In the genomic region with DNA sequence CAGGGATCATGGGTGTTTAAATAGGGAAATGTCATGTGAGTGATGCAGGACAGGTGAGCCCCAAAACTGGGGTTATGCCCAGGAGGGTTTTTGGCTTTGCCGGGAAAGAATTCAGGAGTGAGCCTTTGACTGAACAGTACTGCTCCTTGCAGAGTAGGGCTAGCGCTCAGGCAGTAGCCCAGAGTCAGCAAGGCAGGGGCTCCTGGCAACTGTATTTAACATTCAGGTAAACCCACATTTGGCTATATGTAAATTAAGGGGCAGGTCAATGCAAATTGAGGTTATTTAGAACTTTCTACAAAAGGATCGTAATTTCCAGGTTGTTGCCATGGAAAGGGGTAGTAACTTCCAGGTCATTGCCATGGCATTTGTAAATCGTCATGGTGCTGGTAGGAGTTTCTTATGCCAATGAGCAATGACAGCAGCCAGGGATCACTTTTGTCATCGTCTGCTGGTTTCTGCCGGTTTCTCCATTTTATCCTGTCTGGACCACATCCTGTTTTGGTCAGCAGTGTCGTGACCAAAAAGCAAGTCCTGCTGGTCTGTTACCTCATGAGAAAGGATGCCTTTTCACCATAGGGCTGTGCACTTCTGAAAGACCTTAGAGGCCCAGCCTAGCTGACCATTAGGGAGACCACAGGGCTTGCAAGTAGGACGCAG, we compare ENCODE assay signal across 12 cellular contexts. TPM values are rescaled to one million over a fixed set of nuclear protein-coding genes. Genes with fewer than 3 reads are reported as not detected.
A peak's percentile ranks its signal among the peaks of the same experiment; 100 is the strongest.
DNase-seq lines count a peak whose midpoint lies in the region; ATAC-seq and TF ChIP-seq lines count a peak whose summit lies in the region.
"Had no signal": no experiment of that assay in that cellular context is flagged by ENCODE, and none has a peak within 500 bp of the region (broad histone marks: within the 10 kb centered on the region; RNA-seq: fewer than 3 reads in every experiment).

No MANE protein-coding gene starts in this region.

- peaks cover 17 to 32% (median 29%) of the 10 kb centered on the region in 4 donors for H3K4me1 Mint-ChIP-seq in CD4-positive, CD25-positive, alpha-beta regulatory T cell
- H3K4me1 Mint-ChIP-seq in IgD-negative memory B cell = peaks cover 10 to 13% (median 11%) of the 10 kb centered on the region in 3 donors
- peaks cover 16% of the 10 kb centered on the region for H3K4me1 Mint-ChIP-seq in activated CD4-positive, alpha-beta memory T cell treated with anti-CD3 and anti-CD28 coated beads, Interleukin-2, amount 10 ng/mL, durations not matched to agents 7 days and 5 days

- H3K27me3 Mint-ChIP-seq in CD4-positive, CD25-positive, alpha-beta regulatory T cell = no peaks in the 10 kb centered on the region
- no peaks in the 10 kb centered on the region for H3K27me3 Mint-ChIP-seq in IgD-negative memory B cell
- no peaks in the 10 kb centered on the region for H3K27me3 Mint-ChIP-seq in activated CD4-positive, alpha-beta memory T cell treated with anti-CD3 and anti-CD28 coated beads, Interleukin-2, amount 10 ng/mL, durations not matched to agents 7 days and 5 days

- CTCF ChIA-PET in activated CD4-positive, alpha-beta memory T cell treated with anti-CD3 and anti-CD28 coated beads, Interleukin-2, amount 10 ng/mL, durations not matched to agents 7 days and 5 days (lab: Charles Lee) = interaction anchor here (0.6 to 1.9 kb wide), 2 partner anchors 19 to 532 kb away, joined by 3 to 10 read pairs; no protein-coding TSS in a partner anchor

- H3K27ac Mint-ChIP-seq in CD4-positive, CD25-positive, alpha-beta regulatory T cell = peak overlapping the region in 2 of 3 donors; percentile 59 to 73
- H3K27ac Mint-ChIP-seq in IgD-negative memory B cell = peak overlapping the region in 2 of 3 donors; percentile 13 to 46
- H3K27ac Mint-ChIP-seq in activated CD4-positive, alpha-beta memory T cell treated with anti-CD3 and anti-CD28 coated beads, Interleukin-2, amount 10 ng/mL, durations not matched to agents 7 days and 5 days = peak overlapping the region; percentile 25

- no peak overlapping the region for H3K27ac ChIP-seq in CD4-positive, CD25-positive, alpha-beta regulatory T cell (ENCODE audit: insufficient read depth, low read length, poor library complexity, severe bottlenecking)
- H3K27ac ChIP-seq in left lung = peak overlapping the region in 1 of 2 donors; percentile 72

- peaks cover 73% of the 10 kb centered on the region for H3K36me3 Mint-ChIP-seq in CD4-positive, CD25-positive, alpha-beta regulatory T cell
- H3K36me3 Mint-ChIP-seq in IgD-negative memory B cell = peaks cover 44% of the 10 kb centered on the region
- peaks cover 75% of the 10 kb centered on the region for H3K36me3 Mint-ChIP-seq in activated CD4-positive, alpha-beta memory T cell treated with anti-CD3 and anti-CD28 coated beads, Interleukin-2, amount 10 ng/mL, durations not matched to agents 7 days and 5 days (ENCODE audit: low read depth)

- H3K4me1 ChIP-seq in CD4-positive, CD25-positive, alpha-beta regulatory T cell (ENCODE audit: control insufficient read depth, insufficient read depth, low read length, poor library complexity, severe bottlenecking) = peaks cover 9% of the 10 kb centered on the region
- peaks cover 0 to 15% of the 10 kb centered on the region in 2 donors for H3K4me1 ChIP-seq in left lung

- H3K27me3 ChIP-seq in CD4-positive, CD25-positive, alpha-beta regulatory T cell (ENCODE audit: control insufficient read depth, insufficient read depth, low read length) = no peaks in the 10 kb centered on the region
- no peaks in the 10 kb centered on the region for H3K27me3 ChIP-seq in left lung

- H3K9me3 Mint-ChIP-seq in CD4-positive, CD25-positive, alpha-beta regulatory T cell = peaks cover 0 to 34% (median 18%) of the 10 kb centered on the region in 7 donors
- H3K9me3 Mint-ChIP-seq in IgD-negative memory B cell = peaks cover 3 to 23% (median 18%) of the 10 kb centered on the region in 3 donors
- H3K9me3 Mint-ChIP-seq in activated CD4-positive, alpha-beta memory T cell treated with anti-CD3 and anti-CD28 coated beads, Interleukin-2, amount 10 ng/mL, durations not matched to agents 7 days and 5 days = peaks cover 26% of the 10 kb centered on the region

- peak; percentile 40 to 66 for ATAC-seq in CD4-positive, CD25-positive, alpha-beta regulatory T cell (ENCODE audit: low read depth in 2 of 2)
- ATAC-seq in left lung = peak; percentile 57
- ATAC-seq in GM18511 (IDR thresholded peaks at IDR 0.05; ENCODE audit: unreplicated experiment) = no peak
- ATAC-seq in HG02981 (IDR thresholded peaks at IDR 0.05; ENCODE audit: unreplicated experiment) = no peak

- no peak for TF ChIP-seq CTCF in left lung (IDR thresholded peaks at IDR 0.05)

- H3K4me3 Mint-ChIP-seq in CD4-positive, CD25-positive, alpha-beta regulatory T cell = peak overlapping the region in 1 of 4 donors; percentile 55
- no peak overlapping the region for H3K4me3 Mint-ChIP-seq in IgD-negative memory B cell
- H3K4me3 Mint-ChIP-seq in activated CD4-positive, alpha-beta memory T cell treated with anti-CD3 and anti-CD28 coated beads, Interleukin-2, amount 10 ng/mL, durations not matched to agents 7 days and 5 days = no peak overlapping the region

- POLR2A ChIA-PET in activated CD4-positive, alpha-beta memory T cell treated with anti-CD3 and anti-CD28 coated beads, Interleukin-2, amount 10 ng/mL, durations not matched to agents 7 days and 5 days (lab: Charles Lee) = interaction anchor here (1.6 to 3.5 kb wide), 2 partner anchors 23 to 50 kb away, joined by 5 to 16 read pairs; partner anchors contain the start of gene MTHFS

- intact Hi-C loops in left lung (cut with DNase I) (no loop called here), posterior vena cava (cut with DNase I) (no loop called here)

- peak; percentile 9 to 54 (median 31) for DNase-seq in CD4-positive, CD25-positive, alpha-beta regulatory T cell
- DNase-seq in activated CD4-positive, alpha-beta memory T cell treated with anti-CD3 and anti-CD28 coated beads, Interleukin-2, amount 10 ng/mL, durations not matched to agents 7 days and 5 days = peak; percentile 68
- DNase-seq in left lung (peak in 1 of 2 donors; percentile 41), posterior vena cava (ENCODE audit: low spot score) (no peak), NCI-H1694 (lab: John Stamatoyannopoulos, UW) (no peak)
- DNase-seq: DND-41; NCI-H446; stimulated activated CD4-positive, alpha-beta T cell treated with anti-CD3 and anti-CD28 coated beads, Interleukin-1b, Interleukin-23, amount 100 ng/mL, for 48 hours had no signal

- H3K9me3 ChIP-seq in CD4-positive, CD25-positive, alpha-beta regulatory T cell (ENCODE audit: control insufficient read depth in 2 of 2, low read length in 2 of 2) = peaks cover 20 to 29% of the 10 kb centered on the region in 2 experiments
- peaks cover 0 to 36% of the 10 kb centered on the region in 2 donors for H3K9me3 ChIP-seq in left lung

- peaks cover 49% of the 10 kb centered on the region for H3K36me3 ChIP-seq in CD4-positive, CD25-positive, alpha-beta regulatory T cell (ENCODE audit: control insufficient read depth, insufficient read depth, low read length)
- H3K36me3 ChIP-seq in left lung = peaks cover 0 to 67% of the 10 kb centered on the region in 2 donors

- no peak overlapping the region for H3K4me3 ChIP-seq in CD4-positive, CD25-positive, alpha-beta regulatory T cell (ENCODE audit: low read depth, low read length)
- no peak overlapping the region for H3K4me3 ChIP-seq in left lung
- H3K4me3 ChIP-seq: lung had no signal

RNA-seq across cellular contexts. Expression of gene MTHFS, which starts 24.3 kb away (rescaled TPM):
- 12.6 TPM for total RNA-seq in CD4-positive, CD25-positive, alpha-beta regulatory T cell
- polyA plus RNA-seq in CD4-positive, CD25-positive, alpha-beta regulatory T cell = 10 to 100 TPM; 75.8 to 88.5 (median 81.9) TPM
- polyA plus RNA-seq in IgD-negative memory B cell = 61.3 TPM
- total RNA-seq in activated CD4-positive, alpha-beta memory T cell treated with anti-CD3 and anti-CD28 coated beads, Interleukin-2, amount 10 ng/mL, durations not matched to agents 7 days and 5 days = 10 to 100 TPM; 20.2 to 22.6 TPM
- 10 to 100 TPM; 30.5 to 40.1 TPM for total RNA-seq in left lung
- 10 to 100 TPM in 1 of 2 donors, 1 to 10 TPM in 1; 6.9 to 18.1 TPM for total RNA-seq in posterior vena cava

Comparison
In these comparisons a context has a peak if more than half of its experiments do, and no peak if none do; other contexts are left out.
1. ATAC-seq: peak in CD4-positive, CD25-positive, alpha-beta regulatory T cell (2 of 2) and left lung (single experiment); none in GM18511 (single experiment) and HG02981 (single experiment).
2. DNase-seq: peak in CD4-positive, CD25-positive, alpha-beta regulatory T cell (3 of 3) and activated CD4-positive, alpha-beta memory T cell treated with anti-CD3 and anti-CD28 coated beads, Interleukin-2, amount 10 ng/mL, durations not matched to agents 7 days and 5 days (single experiment); none in posterior vena cava (single experiment) and NCI-H1694 (single experiment).
3. Peak in every context shown above with its lines, with median percentiles within 50 percentile points of each other: H3K27ac Mint-ChIP-seq.